8 cellular contexts compared by ENCODE assay signal in the genomic region with DNA sequence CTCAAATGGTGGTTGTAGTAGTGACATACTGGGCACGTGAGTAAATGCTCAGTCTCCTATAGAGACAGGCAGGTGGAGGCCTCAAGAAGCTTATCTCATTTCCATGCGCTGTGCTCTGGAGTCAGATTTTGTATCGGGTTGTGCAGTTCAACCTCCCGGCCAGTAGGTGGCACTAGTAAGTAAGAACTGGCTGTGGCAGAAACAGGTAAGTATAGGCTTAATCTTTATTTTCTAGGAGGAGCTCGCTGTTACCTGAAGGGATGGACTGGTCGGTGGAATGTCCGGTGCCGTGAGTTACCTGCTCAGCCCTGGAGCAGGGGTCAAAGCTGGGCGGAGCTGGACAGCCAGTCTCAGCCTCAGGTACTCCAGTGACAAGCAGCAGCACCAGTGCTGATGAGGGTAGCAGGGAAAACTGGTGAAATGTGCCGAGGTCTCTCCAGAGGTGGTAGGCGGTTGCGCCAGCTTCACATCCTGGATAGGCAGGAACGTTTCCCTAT.
DNase-seq lines count a peak whose midpoint lies in the region; ATAC-seq, FAIRE-seq and TF ChIP-seq lines count a peak whose summit lies in the region.

No MANE protein-coding gene starts in this region.

- POLR2A ChIA-PET in GM12878 (lab: Charles Lee) = no interaction called here

- peak overlapping the region; percentile 46; the same call in 1 of the 2 replicates for H3K4me2 ChIP-seq in GM12878 (ENCODE audit: control insufficient read depth, insufficient read depth)

- RAD21 ChIA-PET in GM12878 (lab: Charles Lee; ENCODE audit: unreplicated experiment) = interaction anchor here (0.6 to 1.9 kb wide), 9 partner anchors 14 to 1501 kb away, joined by 3 to 10 read pairs (median 3); partner anchors contain the start of gene SEMA6A

- 93% methylated on average over 13 of the region's 13 CpGs for WGBS in HUES64
- under 1% methylated on average over 13 of the region's 13 CpGs for WGBS in GM12878 (ENCODE audit: insufficient coverage, insufficient replicate concordance, low lambda C conversion rate, missing lambda C conversion rate)

- no peak overlapping the region for H3K9ac ChIP-seq in HUES64 (ENCODE audit: low read depth, low read length)
- no peak overlapping the region for H3K9ac ChIP-seq in GM12878 (ENCODE audit: control insufficient read depth, insufficient read depth, low read length)

- H2AFZ ChIP-seq in GM12878 (ENCODE audit: control insufficient read depth, low read depth, low read length) = peak overlapping the region; percentile 65

- no peak for TF ChIP-seq EP300 in GM12878 (IDR thresholded peaks at IDR 0.05; ENCODE audit: borderline replicate concordance in 1 of 2, control insufficient read depth in 1 of 2, low read depth in 2 of 2, low read length in 2 of 2)

- no peaks in the 10 kb centered on the region for H4K20me1 ChIP-seq in GM12878 (ENCODE audit: control insufficient read depth, insufficient read depth)

- TF ChIP-seq RAD21 in GM12878 (IDR thresholded peaks at IDR 0.05; ENCODE audit: insufficient read depth, low read depth, low read length) = peak; percentile 81

- ATAC-seq in GM21619 (IDR thresholded peaks at IDR 0.05; ENCODE audit: unreplicated experiment) (peak; percentile 93), GM12878 (peak; percentile 95)

- CTCF ChIA-PET in GM12878 (lab: Yijun Ruan, JAX) = interaction anchor here (0.5 to 2.9 kb wide), 53 partner anchors 10 to 1339 kb away, joined by 3 to 20 read pairs (median 4); no protein-coding TSS in a partner anchor

- no peak for TF ChIP-seq POLR2A in GM12878 (IDR thresholded peaks at IDR 0.05; ENCODE audit: low read depth, low read length)

- intact Hi-C loops in GM12878 (cut with micrococcal nuclease; ENCODE audit: unreplicated experiment) = loop anchor here (2.0 to 10.0 kb wide), 5 partner anchors 560 to 1503 kb away; partner anchors contain the start of gene SEMA6A

- H3K27me3 ChIP-seq in HUES64 (ENCODE audit: insufficient read depth, low read length) (no peaks in the 10 kb centered on the region), GM12878 (replicated peaks in 1 of 2; ENCODE audit: control insufficient read depth in 2 of 2, insufficient read depth in 2 of 2, low read length in 1 of 2) (no peaks in the 10 kb centered on the region)

- peak; percentile 80 to 91 (median 87) for TF ChIP-seq CTCF in GM12878 (IDR thresholded peaks at IDR 0.05 in 2 of 3, conservative IDR thresholded peaks at IDR 0.05 in 1 of 3; ENCODE audit: control insufficient read depth in 2 of 3, extremely low read depth in 1 of 3, insufficient read depth in 1 of 3, low read depth in 3 of 3, low read length in 3 of 3)

- no TSS peak for BruUV-seq in GM12878 (replicated peaks; lab: Mats Ljungman, UMichigan)

- peak; percentile 31 for DNase-seq in SHP77 treated with DMSO at 0.1 percent for 48 hours (lab: John Stamatoyannopoulos, UW)
- DNase-seq in GM12878 (ENCODE audit: low read depth, low spot score) = peak; percentile 20
- DNase-seq in stimulated activated CD4-positive, alpha-beta T cell treated with anti-CD3 and anti-CD28 coated beads, Interleukin-4, amount 100 ng/mL, for 48 hours (ENCODE audit: low read depth in 2 of 2) = peak; percentile 8 to 22
- DNase-seq in GF-D8 (lab: John Stamatoyannopoulos, UW) = no peak

- H3K4me3 ChIP-seq in GM08714 (ENCODE audit: low read length) = peak overlapping the region; percentile 43; the same call in 1 of the 2 replicates
- peak overlapping the region; percentile 71 for H3K4me3 ChIP-seq in HUES64 (ENCODE audit: low read length)
- peak overlapping the region; percentile 1; the same call in 1 of the 2 replicates for H3K4me3 ChIP-seq in GM12878

- SMC1A ChIA-PET in GM12878 (lab: Charles Lee; ENCODE audit: uncharacterized antibody, unreplicated experiment) = interaction anchor here (0.7 to 1.6 kb wide), 8 partner anchors 11 to 1158 kb away, joined by 3 to 6 read pairs (median 3); no protein-coding TSS in a partner anchor

- no peaks in the 10 kb centered on the region for H3K79me2 ChIP-seq in GM12878 (ENCODE audit: control insufficient read depth, insufficient read depth, low read length)

- in situ Hi-C loops in GM12878 (cut with MboI) = loop anchor here (10.0 to 25.0 kb wide), 2 partner anchors 1158 to 1340 kb away; no protein-coding TSS in a partner anchor

- no peak overlapping the region for H3K27ac ChIP-seq in HUES64 (ENCODE audit: low read depth, low read length)
- H3K27ac ChIP-seq in GM12878 (ENCODE audit: control insufficient read depth, insufficient read depth) = no peak overlapping the region

- H3K9me3 ChIP-seq in HUES64 (ENCODE audit: insufficient read depth, low read depth, low read length) (no peaks in the 10 kb centered on the region; the same call in 1 of the 2 replicates), GM12878 (replicated peaks; ENCODE audit: control insufficient read depth, insufficient read depth, low read length) (no peaks in the 10 kb centered on the region)

- H3K36me3 ChIP-seq in HUES64 (ENCODE audit: insufficient read depth, low read length) (no peaks in the 10 kb centered on the region), GM12878 (ENCODE audit: control insufficient read depth in 2 of 2, insufficient read depth in 2 of 2, low read length in 1 of 2) (no peaks in the 10 kb centered on the region)

- H3K4me1 ChIP-seq in HUES64 (ENCODE audit: insufficient read depth, low read length) (no peaks in the 10 kb centered on the region), GM12878 (ENCODE audit: control insufficient read depth, insufficient read depth, low read length) (no peaks in the 10 kb centered on the region)

- FAIRE-seq in GM12878 (lab: Jason Lieb, UNC) (peak; percentile 84), islet of Langerhans (lab: Jason Lieb, UNC) (peak; percentile 81)

TF ChIP-seq in GM12878, 131 proteins besides CTCF, POLR2A, EP300 and RAD21:
- TF ChIP-seq, protein P1, sequence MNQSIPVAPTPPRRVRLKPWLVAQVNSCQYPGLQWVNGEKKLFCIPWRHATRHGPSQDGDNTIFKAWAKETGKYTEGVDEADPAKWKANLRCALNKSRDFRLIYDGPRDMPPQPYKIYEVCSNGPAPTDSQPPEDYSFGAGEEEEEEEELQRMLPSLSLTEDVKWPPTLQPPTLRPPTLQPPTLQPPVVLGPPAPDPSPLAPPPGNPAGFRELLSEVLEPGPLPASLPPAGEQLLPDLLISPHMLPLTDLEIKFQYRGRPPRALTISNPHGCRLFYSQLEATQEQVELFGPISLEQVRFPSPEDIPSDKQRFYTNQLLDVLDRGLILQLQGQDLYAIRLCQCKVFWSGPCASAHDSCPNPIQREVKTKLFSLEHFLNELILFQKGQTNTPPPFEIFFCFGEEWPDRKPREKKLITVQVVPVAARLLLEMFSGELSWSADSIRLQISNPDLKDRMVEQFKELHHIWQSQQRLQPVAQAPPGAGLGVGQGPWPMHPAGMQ (IDR thresholded peaks at IDR 0.05; ENCODE audit: borderline replicate concordance) = no peak
- TF ChIP-seq BRCA1 (IDR thresholded peaks at IDR 0.05; ENCODE audit: low read depth, low read length) (no peak), IRF4 (IDR thresholded peaks at IDR 0.05; ENCODE audit: low read depth, low read length) (no peak), HDGF (IDR thresholded peaks at IDR 0.05) (no peak), SMC3 (IDR thresholded peaks at IDR 0.05; ENCODE audit: borderline replicate concordance, low read length) (peak; percentile 63), BHLHE40 (IDR thresholded peaks at IDR 0.05; ENCODE audit: borderline replicate concordance in 1 of 2, low read depth in 2 of 2, low read length in 1 of 2) (peak; percentile 39 to 66; a peak in 2 of 4 replicates), NFYA (IDR thresholded peaks at IDR 0.05; ENCODE audit: borderline replicate concordance, low read depth, low read length) (no peak)
TF ChIP-seq in GM12878: peak in this region for 2.

Comparison
In these comparisons a context has a peak if more than half of its experiments do, and no peak if none do; other contexts are left out.
1. H3K4me3 ChIP-seq: peak in every context shown above with its lines; median percentile 71 in HUES64; 43 in GM08714; 1 in GM12878.